In genomic region chr9:137222190-137223077, GRCh38 we compare ENCODE assay signal across 8 cellular contexts. TPM values are rescaled to one million over a fixed set of nuclear protein-coding genes. Genes with fewer than 3 reads are reported as not detected.
DNase-seq lines count a peak whose midpoint lies in the region; ATAC-seq and TF ChIP-seq lines count a peak whose summit lies in the region.

TSS of gene RNF208 (minus strand) at chr9:137222240. CDS start at chr9:137221212, 1,028 bp downstream.

- H3K27ac Mint-ChIP-seq in Caco-2 (ENCODE audit: unreplicated experiment), result no peak within 1 kb of the TSS

- H3K27me3 Mint-ChIP-seq in Caco-2 (ENCODE audit: insufficient read depth, unreplicated experiment), result no peaks in the 10 kb centered on the region

- H3K27ac ChIP-seq in VCaP (peak within 1 kb of the TSS; percentile 97), trophoblast cell (ENCODE audit: low read depth, low read length) (peak within 1 kb of the TSS; percentile 24)

- DNase-seq in Caco-2, result no peak
- DNase-seq in fibroblast of villous mesenchyme (ENCODE audit: low read depth), result no peak
- DNase-seq in trophoblast cell, result no peak
- no peak for DNase-seq in GM19240 (ENCODE audit: insufficient read length, low spot score)
- no peak for DNase-seq in NCI-H226
- no peak for DNase-seq in stimulated activated CD4-positive, alpha-beta T cell treated with anti-CD3 and anti-CD28 coated beads, Interleukin-4, amount 100 ng/mL, for 24 hours

- peak within 1 kb of the TSS; percentile 63 for H3K4me2 ChIP-seq in trophoblast cell (ENCODE audit: low read length)

- H2AK5ac ChIP-seq in trophoblast cell (ENCODE audit: low read length), result peak within 1 kb of the TSS; percentile 34

- H3K4me3 ChIP-seq in Caco-2 (ENCODE audit: low read depth, low read length), result peak within 1 kb of the TSS; percentile 69
- peak within 1 kb of the TSS; percentile 54 for H3K4me3 ChIP-seq in fibroblast of villous mesenchyme (ENCODE audit: low read depth, low read length)
- peak within 1 kb of the TSS; percentile 62 for H3K4me3 ChIP-seq in trophoblast cell (ENCODE audit: low read depth, low read length)

- no peaks in the 10 kb centered on the region for H3K27me3 ChIP-seq in Caco-2 (replicated peaks; ENCODE audit: control insufficient read depth, insufficient read depth, low read length)
- H3K27me3 ChIP-seq in trophoblast cell (ENCODE audit: insufficient read depth, low read length), result no peaks in the 10 kb centered on the region

- H2BK5ac ChIP-seq in trophoblast cell (ENCODE audit: low read depth, low read length, poor library complexity), result no peak within 1 kb of the TSS

- H3K36me3 Mint-ChIP-seq in Caco-2 (ENCODE audit: insufficient read depth, unreplicated experiment), result peaks cover 21% of the 10 kb centered on the region

- H2BK12ac ChIP-seq in trophoblast cell (ENCODE audit: low read length), result no peak within 1 kb of the TSS

- BruUV-seq in Caco-2 (replicated peaks; lab: Mats Ljungman, UMichigan), result no TSS peak

- H3K79me1 ChIP-seq in trophoblast cell (ENCODE audit: low read length), result peaks cover 8% of the 10 kb centered on the region

- peak within 1 kb of the TSS; percentile 33 for H4K8ac ChIP-seq in trophoblast cell (ENCODE audit: low read depth, low read length)

- no peaks in the 10 kb centered on the region for H3K9me3 ChIP-seq in Caco-2
- H3K9me3 ChIP-seq in trophoblast cell (ENCODE audit: insufficient read depth, low read depth, low read length), result peaks cover 2% of the 10 kb centered on the region

- peak within 1 kb of the TSS; percentile 12 for H3K4ac ChIP-seq in trophoblast cell (ENCODE audit: low read depth, low read length)

- ATAC-seq in HG02571 (IDR thresholded peaks at IDR 0.05; ENCODE audit: unreplicated experiment), result peak; percentile 1

- H3K36me3 ChIP-seq in Caco-2 (ENCODE audit: control insufficient read depth, insufficient read depth, low read length) (no peaks in the 10 kb centered on the region), trophoblast cell (ENCODE audit: control insufficient read depth in 1 of 2, insufficient read depth in 2 of 2, low read length in 2 of 2) (peaks cover 3 to 4% of the 10 kb centered on the region in 2 experiments)

- H3K79me2 ChIP-seq in trophoblast cell (ENCODE audit: control insufficient read depth, insufficient read depth, low read length, poor library complexity), result peaks cover 2% of the 10 kb centered on the region

- CTCF ChIA-PET in Caco-2 (lab: Charles Lee), result interaction anchor here (1.0 to 2.5 kb wide), 7 partner anchors 14 to 47 kb away, joined by 3 to 27 read pairs (median 3); partner anchors contain the start of gene TUBB4B

- H2BK120ac ChIP-seq in trophoblast cell (ENCODE audit: insufficient read depth, low read length, poor library complexity), result no peak within 1 kb of the TSS

- H3K4me1 ChIP-seq in Caco-2, result peaks cover 29% of the 10 kb centered on the region
- peaks cover 25 to 30% of the 10 kb centered on the region in 2 experiments for H3K4me1 ChIP-seq in trophoblast cell (ENCODE audit: control insufficient read depth in 1 of 2, insufficient read depth in 2 of 2, low read length in 2 of 2)

- H3K18ac ChIP-seq in trophoblast cell (ENCODE audit: low read length), result no peak within 1 kb of the TSS

- no peaks in the 10 kb centered on the region for H3K9me3 Mint-ChIP-seq in Caco-2 (ENCODE audit: unreplicated experiment)

- POLR2A ChIA-PET in Caco-2 (lab: Charles Lee), result interaction anchor here (1.0 to 3.3 kb wide), 5 partner anchors 18 to 33 kb away, joined by 5 to 27 read pairs (median 10); partner anchors contain the start of genes ANAPC2, NELFB, SSNA1 and TPRN

- H3K9ac ChIP-seq in trophoblast cell (ENCODE audit: low read length), result no peak within 1 kb of the TSS

- peaks cover 8% of the 10 kb centered on the region for H3K4me1 Mint-ChIP-seq in Caco-2 (ENCODE audit: low read depth, unreplicated experiment)

- H3K4me3 Mint-ChIP-seq in Caco-2 (ENCODE audit: unreplicated experiment), result peak within 1 kb of the TSS; percentile 85

- H4K12ac ChIP-seq in trophoblast cell (ENCODE audit: low read depth, low read length), result peak within 1 kb of the TSS; percentile 57

- peak within 1 kb of the TSS; percentile 14 for H3K14ac ChIP-seq in trophoblast cell (ENCODE audit: low read length)

- WGBS in trophoblast cell (ENCODE audit: extremely low coverage, insufficient coverage, insufficient read length), result no CpG with 5 or more reads among the region's 88 CpGs

- H3K23ac ChIP-seq in trophoblast cell (ENCODE audit: low read length), result no peak within 1 kb of the TSS

- peak within 1 kb of the TSS; percentile 54 for H2AFZ ChIP-seq in trophoblast cell (ENCODE audit: insufficient read depth, low read length, poor library complexity)

- H4K91ac ChIP-seq in trophoblast cell (ENCODE audit: low read depth, low read length), result peak within 1 kb of the TSS; percentile 15

- peak in 1 of 2 experiments; percentile 4 for TF ChIP-seq CTCF in Caco-2 (IDR thresholded peaks at IDR 0.05; ENCODE audit: insufficient read depth in 1 of 2, low read depth in 1 of 2, low read length in 1 of 2, severe bottlenecking in 1 of 2, unreplicated experiment in 1 of 2)
- TF ChIP-seq CTCF in VCaP (conservative IDR thresholded peaks at IDR 0.05), result no peak
- TF ChIP-seq CTCF in fibroblast of villous mesenchyme (IDR thresholded peaks at IDR 0.05; ENCODE audit: insufficient read depth, low read depth, low read length), result no peak

- intact Hi-C loops in Caco-2 (cut with micrococcal nuclease; ENCODE audit: unreplicated experiment), result loop anchor here (2.0 kb wide), 1 partner anchor 18 kb away; the partner anchor contains the start of gene TUBB4B

RNA-seq across cellular contexts. Expression of gene RNF208, which starts in this region (rescaled TPM):
- total RNA-seq in Caco-2 (2022) (6.3 and 6.5 TPM in 2 replicates), fibroblast of villous mesenchyme (under 0.01 TPM in 1 of 2 replicates, not detected in the other)
- polyA plus RNA-seq in trophoblast cell (2013), result 4.7 and 5.3 TPM in 2 replicates
